ENCODE assay signal across 11 cellular contexts in genomic region chr1:228060458-228061190, GRCh38. TPM values are rescaled to one million over a fixed set of nuclear protein-coding genes. Genes with fewer than 3 reads are reported as not detected.
A peak's percentile ranks its signal among the peaks of the same experiment; 100 is the strongest.
DNase-seq lines count a peak whose midpoint lies in the region; ATAC-seq and TF ChIP-seq lines count a peak whose summit lies in the region.
"Had no signal": no experiment of that assay in that cellular context is flagged by ENCODE, and none has a peak within 500 bp of the region (broad histone marks: within the 10 kb centered on the region; RNA-seq: fewer than 3 reads in every experiment).

No MANE protein-coding gene starts in this region.

- no peaks in the 10 kb centered on the region for H3K4me1 Mint-ChIP-seq in MCF 10A (ENCODE audit: insufficient read depth, unreplicated experiment)
- H3K4me1 Mint-ChIP-seq in chondrocyte (ENCODE audit: low read depth): peaks cover 9% of the 10 kb centered on the region

- peak overlapping the region; percentile 32 to 45 for H3K27ac ChIP-seq in breast epithelium
- H3K27ac ChIP-seq in left lung: peak overlapping the region in 1 of 2 donors; percentile 49
- no peak overlapping the region for H3K27ac ChIP-seq in vagina
- H3K27ac ChIP-seq: C4-2B had no signal

- H3K9me3 Mint-ChIP-seq in MCF 10A (ENCODE audit: unreplicated experiment): no peaks in the 10 kb centered on the region
- H3K9me3 Mint-ChIP-seq in chondrocyte (ENCODE audit: low read depth): peaks cover 3% of the 10 kb centered on the region
- H3K9me3 Mint-ChIP-seq: stimulated activated naive CD8-positive, alpha-beta T cell treated with anti-CD3 and anti-CD28 coated beads, Interleukin-15, Interleukin-2, amounts not matched to agents 100 ng/mL and 50 ng/mL, for 24 hours had no signal

- H3K27me3 Mint-ChIP-seq in MCF 10A (ENCODE audit: insufficient read depth, unreplicated experiment) (peaks cover 31% of the 10 kb centered on the region), chondrocyte (ENCODE audit: low read depth) (peaks cover 39% of the 10 kb centered on the region)

- H3K27ac Mint-ChIP-seq in MCF 10A (ENCODE audit: low read depth, unreplicated experiment) (no peak overlapping the region), chondrocyte (ENCODE audit: unreplicated experiment) (no peak overlapping the region)
- H3K27ac Mint-ChIP-seq: stimulated activated naive CD8-positive, alpha-beta T cell treated with anti-CD3 and anti-CD28 coated beads, Interleukin-15, Interleukin-2, amounts not matched to agents 100 ng/mL and 50 ng/mL, for 24 hours had no signal

- CTCF ChIA-PET in MCF 10A (lab: Yijun Ruan, JAX): interaction anchor here (0.6 to 0.7 kb wide), 3 partner anchors 50 to 1422 kb away, joined by 3 to 4 read pairs (median 3); no protein-coding TSS in a partner anchor

- intact Hi-C loops in breast epithelium (cut with DNase I; ENCODE audit: low total_unique reads) (no loop called here), MCF 10A (cut with micrococcal nuclease) (no loop called here), left lung (cut with DNase I) (no loop called here), vagina (cut with DNase I) (no loop called here)

- H3K4me1 ChIP-seq in breast epithelium: no peaks in the 10 kb centered on the region
- H3K4me1 ChIP-seq in left lung: peaks cover 11 to 20% of the 10 kb centered on the region in 2 donors
- peaks cover 18% of the 10 kb centered on the region for H3K4me1 ChIP-seq in vagina

- H3K9me3 ChIP-seq in breast epithelium: no peaks in the 10 kb centered on the region
- H3K9me3 ChIP-seq in left lung: no peaks in the 10 kb centered on the region
- no peaks in the 10 kb centered on the region for H3K9me3 ChIP-seq in vagina

- TF ChIP-seq CTCF in breast epithelium (IDR thresholded peaks at IDR 0.05) (no peak), MCF 10A (IDR thresholded peaks at IDR 0.05; ENCODE audit: unreplicated experiment) (no peak), chondrocyte (IDR thresholded peaks at IDR 0.05) (peak; percentile 19), left lung (IDR thresholded peaks at IDR 0.05) (no peak), vagina (IDR thresholded peaks at IDR 0.05) (no peak)

- H3K36me3 ChIP-seq in breast epithelium: no peaks in the 10 kb centered on the region
- no peaks in the 10 kb centered on the region for H3K36me3 ChIP-seq in left lung
- H3K36me3 ChIP-seq in vagina: no peaks in the 10 kb centered on the region

- TF ChIP-seq POLR2A in breast epithelium (IDR thresholded peaks at IDR 0.05) (no peak), vagina (IDR thresholded peaks at IDR 0.05) (no peak)

- H3K36me3 Mint-ChIP-seq in MCF 10A (ENCODE audit: insufficient read depth, unreplicated experiment) (peaks cover under 1% of the 10 kb centered on the region), chondrocyte (ENCODE audit: low read depth) (no peaks in the 10 kb centered on the region)

- peak; percentile 47 for ATAC-seq in left lung
- no peak for ATAC-seq in HG03378 (IDR thresholded peaks at IDR 0.05; ENCODE audit: unreplicated experiment)

- H3K27me3 ChIP-seq in breast epithelium: peaks cover 11 to 70% of the 10 kb centered on the region in 2 donors
- peaks cover 26 to 99% of the 10 kb centered on the region in 2 donors for H3K27me3 ChIP-seq in left lung
- H3K27me3 ChIP-seq in vagina: peaks cover 13% of the 10 kb centered on the region

- H3K4me3 Mint-ChIP-seq in MCF 10A (ENCODE audit: unreplicated experiment): no peak overlapping the region
- H3K4me3 Mint-ChIP-seq in chondrocyte (ENCODE audit: unreplicated experiment): no peak overlapping the region

- H3K4me3 ChIP-seq in breast epithelium (peak overlapping the region in 2 of 3 donors; percentile 53 to 61), left lung (peak overlapping the region; percentile 21 to 42), vagina (peak overlapping the region; percentile 19 to 33)

- DNase-seq in breast epithelium (ENCODE audit: low spot score in 2 of 2) (peak in 1 of 2 donors; percentile 43), MCF 10A (ENCODE audit: unreplicated experiment) (no peak), chondrocyte (ENCODE audit: low spot score) (peak; percentile 87), left lung (peak; percentile 34 to 82), vagina (ENCODE audit: extremely low spot score in 2 of 2) (no peak), CD1c-positive myeloid dendritic cell (ENCODE audit: extremely low spot score) (no peak), cerebellar cortex (ENCODE audit: low spot score) (no peak)
- DNase-seq: SW 1271 had no signal

- POLR2A ChIA-PET in MCF 10A (lab: Yijun Ruan, JAX): interaction anchor here (1.0 kb wide), 1 partner anchor 446 kb away, joined by 3 read pairs; no protein-coding TSS in a partner anchor

- no TSS peak for BruUV-seq in MCF 10A (replicated peaks; lab: Mats Ljungman, UMichigan)

RNA-seq across cellular contexts. Expression of gene ARF1, which starts 21.9 kb away (rescaled TPM):
- total RNA-seq in breast epithelium: 100 to 1,000 TPM; 263 to 295 (median 292) TPM
- total RNA-seq in MCF 10A (2022): 870 and 1,140 TPM in 2 replicates
- total RNA-seq in chondrocyte: 339 to 392 TPM (median 351 TPM) in 3 replicates
- 100 to 1,000 TPM; 407 to 455 TPM for total RNA-seq in left lung
- 295 TPM for total RNA-seq in vagina

RNA-seq across cellular contexts. Expression of gene C1orf35, which starts 42.5 kb away (rescaled TPM):
- total RNA-seq in breast epithelium (10 to 100 TPM; 11.5 to 17.0 (median 15.7) TPM), MCF 10A (2022) (48.9 and 49.2 TPM in 2 replicates), chondrocyte (12.9 to 15.1 TPM (median 13.3 TPM) in 3 replicates), left lung (10 to 100 TPM; 12.6 to 13.2 TPM), vagina (14.7 TPM)

RNA-seq across cellular contexts. Expression of gene MRPL55, which starts 48.5 kb away (rescaled TPM):
- 100 to 1,000 TPM in 2 of 3 donors, 10 to 100 TPM in 1; 76.4 to 108 (median 102) TPM for total RNA-seq in breast epithelium
- 85.4 and 111 TPM in 2 replicates for total RNA-seq in MCF 10A (2022)
- total RNA-seq in chondrocyte: 45.4 to 75.6 TPM (median 48.6 TPM) in 3 replicates
- total RNA-seq in left lung: 10 to 100 TPM; 43.0 to 44.2 TPM
- 73.7 TPM for total RNA-seq in vagina

RNA-seq across cellular contexts. Expression of gene WNT3A, which starts 53.8 kb away (rescaled TPM):
- total RNA-seq in breast epithelium (under 1 TPM in 1 of 3 donors, not detected in 2; 0.29 TPM), MCF 10A (2022) (0.10 TPM in 1 of 2 replicates, not detected in the other), chondrocyte (not detected in 3 replicates), left lung (1 to 10 TPM in 1 of 2 donors, under 1 TPM in 1; 0.96 to 1.5 TPM), vagina (not detected)

Comparison
In these comparisons a context has a peak if more than half of its experiments do, and no peak if none do; other contexts are left out.
1. DNase-seq: peak in chondrocyte (single experiment) and left lung (2 of 2); none in MCF 10A (single experiment), vagina (0 of 2), CD1c-positive myeloid dendritic cell (single experiment) and cerebellar cortex (single experiment).
2. Peak in every context shown above with its lines, with median percentiles within 50 percentile points of each other: H3K4me3 ChIP-seq.